Comparison of ENCODE assay signal across 1 cellular context in the genomic region with DNA sequence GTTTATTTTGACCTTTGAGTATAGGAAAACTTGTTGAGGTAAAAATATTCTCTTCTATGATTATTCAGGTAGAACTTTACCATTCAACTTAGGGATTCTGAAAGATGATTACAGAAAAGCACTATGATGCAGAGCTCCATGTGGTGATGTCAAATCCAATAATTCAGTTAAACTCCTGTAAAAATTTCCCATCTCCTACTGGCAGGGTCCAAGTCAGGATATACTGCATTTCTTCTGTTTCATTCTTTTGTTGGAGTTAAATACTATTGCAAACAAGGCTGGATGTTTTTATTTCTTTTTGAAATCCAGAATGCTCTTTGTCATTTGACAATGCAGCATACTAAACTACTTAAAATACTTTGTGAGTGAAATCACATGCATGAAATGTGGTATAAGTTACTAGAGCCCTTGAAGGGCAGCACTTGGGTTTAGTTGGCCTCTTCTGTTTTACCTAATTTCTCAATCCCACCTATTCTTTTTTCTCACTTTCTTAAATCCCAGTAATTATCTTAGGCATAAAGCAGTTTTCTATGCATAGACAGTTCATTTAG.
TF ChIP-seq lines count a peak whose summit lies in the region.

No MANE protein-coding gene starts in this region.

TF ChIP-seq in IMR-90, 13 proteins besides CTCF, POLR2A, EP300 and RAD21:
- no peak for TF ChIP-seq CHD1 (IDR thresholded peaks at IDR 0.05; ENCODE audit: low read depth, low read length)
- no peak for TF ChIP-seq CEBPB (IDR thresholded peaks at IDR 0.05; ENCODE audit: low read depth, low read length)
- no peak for TF ChIP-seq FOS (IDR thresholded peaks at IDR 0.05; ENCODE audit: low read depth, low read length)
- TF ChIP-seq, protein P1, sequence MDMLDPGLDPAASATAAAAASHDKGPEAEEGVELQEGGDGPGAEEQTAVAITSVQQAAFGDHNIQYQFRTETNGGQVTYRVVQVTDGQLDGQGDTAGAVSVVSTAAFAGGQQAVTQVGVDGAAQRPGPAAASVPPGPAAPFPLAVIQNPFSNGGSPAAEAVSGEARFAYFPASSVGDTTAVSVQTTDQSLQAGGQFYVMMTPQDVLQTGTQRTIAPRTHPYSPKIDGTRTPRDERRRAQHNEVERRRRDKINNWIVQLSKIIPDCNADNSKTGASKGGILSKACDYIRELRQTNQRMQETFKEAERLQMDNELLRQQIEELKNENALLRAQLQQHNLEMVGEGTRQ (IDR thresholded peaks at IDR 0.05; ENCODE audit: low read depth, low read length) = no peak
- TF ChIP-seq MXI1 (IDR thresholded peaks at IDR 0.05; ENCODE audit: borderline replicate concordance, low read depth, low read length) = no peak
- TF ChIP-seq NFE2L2 (IDR thresholded peaks at IDR 0.05; ENCODE audit: low read depth, low read length) = no peak
- TF ChIP-seq RFX5 (IDR thresholded peaks at IDR 0.05; ENCODE audit: low read depth, low read length) = no peak
- no peak for TF ChIP-seq MAFK (IDR thresholded peaks at IDR 0.05; ENCODE audit: low read depth, low read length)
- no peak for TF ChIP-seq MAZ (IDR thresholded peaks at IDR 0.05; ENCODE audit: borderline replicate concordance, low read depth, low read length)
- no peak for TF ChIP-seq RCOR1 (IDR thresholded peaks at IDR 0.05; ENCODE audit: insufficient replicate concordance, low read length)
- TF ChIP-seq, protein P2, sequence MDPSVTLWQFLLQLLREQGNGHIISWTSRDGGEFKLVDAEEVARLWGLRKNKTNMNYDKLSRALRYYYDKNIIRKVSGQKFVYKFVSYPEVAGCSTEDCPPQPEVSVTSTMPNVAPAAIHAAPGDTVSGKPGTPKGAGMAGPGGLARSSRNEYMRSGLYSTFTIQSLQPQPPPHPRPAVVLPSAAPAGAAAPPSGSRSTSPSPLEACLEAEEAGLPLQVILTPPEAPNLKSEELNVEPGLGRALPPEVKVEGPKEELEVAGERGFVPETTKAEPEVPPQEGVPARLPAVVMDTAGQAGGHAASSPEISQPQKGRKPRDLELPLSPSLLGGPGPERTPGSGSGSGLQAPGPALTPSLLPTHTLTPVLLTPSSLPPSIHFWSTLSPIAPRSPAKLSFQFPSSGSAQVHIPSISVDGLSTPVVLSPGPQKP (IDR thresholded peaks at IDR 0.05; ENCODE audit: borderline replicate concordance, low read depth, low read length) = no peak
- TF ChIP-seq BHLHE40 (IDR thresholded peaks at IDR 0.05; ENCODE audit: low read depth, low read length) = no peak
- no peak for TF ChIP-seq SMC3 (IDR thresholded peaks at IDR 0.05; ENCODE audit: low read depth, low read length)
TF ChIP-seq in IMR-90: peak in this region for 0.
